ENCODE assay signal across 1 cellular context in the genomic region with DNA sequence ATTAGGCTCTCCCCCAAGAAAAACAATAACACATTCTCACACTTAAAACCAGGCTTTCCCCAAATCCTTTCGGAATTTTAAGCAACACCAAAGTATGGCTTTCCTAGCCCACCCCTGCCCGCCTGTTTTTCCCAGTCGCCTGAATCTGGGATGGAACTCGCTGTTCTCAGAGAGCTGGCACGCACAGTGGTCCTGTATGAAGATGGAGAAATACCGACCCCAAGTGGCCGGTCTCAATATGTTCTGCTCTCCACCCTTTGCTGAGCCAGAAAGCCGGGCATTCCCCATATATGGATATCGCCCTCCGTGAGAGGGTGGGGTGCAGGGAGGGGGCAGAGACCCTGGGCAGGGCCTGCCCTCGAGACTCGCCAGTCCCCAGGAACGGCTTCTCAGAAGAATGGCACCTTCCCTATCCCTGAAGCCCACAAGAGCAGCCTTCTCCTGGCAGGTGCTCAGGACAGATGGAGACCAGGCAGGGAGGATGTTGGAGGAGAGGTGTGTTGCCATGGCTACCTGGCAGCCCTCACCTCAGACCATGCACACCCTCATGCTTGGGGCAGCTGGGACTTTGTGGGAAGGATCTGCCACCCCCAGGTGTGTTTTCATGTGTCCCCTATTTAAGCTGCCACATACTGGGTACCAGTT.
TF ChIP-seq lines count a peak whose summit lies in the region.

No MANE protein-coding gene starts in this region.

TF ChIP-seq in HepG2, 621 proteins besides CTCF, POLR2A, EP300 and RAD21 (continued from another document):
- no peak for TF ChIP-seq ZBTB44 (CRISPR knock-in tag; IDR thresholded peaks at IDR 0.05)
- TF ChIP-seq ZNF549 (CRISPR knock-in tag; IDR thresholded peaks at IDR 0.05) = no peak
- TF ChIP-seq, protein P1, sequence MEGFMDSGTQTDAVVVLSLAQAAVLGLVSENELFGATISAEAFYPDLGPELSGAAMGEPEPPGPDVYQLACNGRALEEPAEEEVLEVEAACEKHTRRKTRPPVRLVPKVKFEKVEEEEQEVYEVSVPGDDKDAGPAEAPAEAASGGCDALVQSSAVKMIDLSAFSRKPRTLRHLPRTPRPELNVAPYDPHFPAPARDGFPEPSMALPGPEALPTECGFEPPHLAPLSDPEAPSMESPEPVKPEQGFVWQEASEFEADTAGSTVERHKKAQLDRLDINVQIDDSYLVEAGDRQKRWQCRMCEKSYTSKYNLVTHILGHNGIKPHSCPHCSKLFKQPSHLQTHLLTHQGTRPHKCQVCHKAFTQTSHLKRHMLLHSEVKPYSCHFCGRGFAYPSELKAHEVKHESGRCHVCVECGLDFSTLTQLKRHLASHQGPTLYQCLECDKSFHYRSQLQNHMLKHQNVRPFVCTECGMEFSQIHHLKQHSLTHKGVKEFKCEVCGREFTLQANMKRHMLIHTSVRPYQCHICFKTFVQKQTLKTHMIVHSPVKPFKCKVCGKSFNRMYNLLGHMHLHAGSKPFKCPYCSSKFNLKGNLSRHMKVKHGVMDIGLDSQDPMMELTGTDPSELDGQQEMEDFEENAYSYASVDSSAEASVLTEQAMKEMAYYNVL (CRISPR knock-in tag; IDR thresholded peaks at IDR 0.05; ENCODE audit: borderline replicate concordance) = no peak
- no peak for TF ChIP-seq ZNF264 (CRISPR knock-in tag; IDR thresholded peaks at IDR 0.05)
- no peak for TF ChIP-seq ATF7 (IDR thresholded peaks at IDR 0.05)
- no peak for TF ChIP-seq ATF7 (CRISPR knock-in tag; IDR thresholded peaks at IDR 0.05)
- TF ChIP-seq, protein P2, sequence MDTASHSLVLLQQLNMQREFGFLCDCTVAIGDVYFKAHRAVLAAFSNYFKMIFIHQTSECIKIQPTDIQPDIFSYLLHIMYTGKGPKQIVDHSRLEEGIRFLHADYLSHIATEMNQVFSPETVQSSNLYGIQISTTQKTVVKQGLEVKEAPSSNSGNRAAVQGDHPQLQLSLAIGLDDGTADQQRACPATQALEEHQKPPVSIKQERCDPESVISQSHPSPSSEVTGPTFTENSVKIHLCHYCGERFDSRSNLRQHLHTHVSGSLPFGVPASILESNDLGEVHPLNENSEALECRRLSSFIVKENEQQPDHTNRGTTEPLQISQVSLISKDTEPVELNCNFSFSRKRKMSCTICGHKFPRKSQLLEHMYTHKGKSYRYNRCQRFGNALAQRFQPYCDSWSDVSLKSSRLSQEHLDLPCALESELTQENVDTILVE (CRISPR knock-in tag; IDR thresholded peaks at IDR 0.05) = no peak
- peak; percentile 61 for TF ChIP-seq STAG1 (CRISPR knock-in tag; IDR thresholded peaks at IDR 0.05)
- no peak for TF ChIP-seq USF2 (IDR thresholded peaks at IDR 0.05; ENCODE audit: low read depth, low read length)
- TF ChIP-seq USF2 (CRISPR knock-in tag; IDR thresholded peaks at IDR 0.05; ENCODE audit: borderline replicate concordance) = peak; percentile 64; the same call in 1 of the 2 replicates
- TF ChIP-seq ZNF619 (CRISPR knock-in tag; IDR thresholded peaks at IDR 0.05) = no peak
- TF ChIP-seq, protein P3, sequence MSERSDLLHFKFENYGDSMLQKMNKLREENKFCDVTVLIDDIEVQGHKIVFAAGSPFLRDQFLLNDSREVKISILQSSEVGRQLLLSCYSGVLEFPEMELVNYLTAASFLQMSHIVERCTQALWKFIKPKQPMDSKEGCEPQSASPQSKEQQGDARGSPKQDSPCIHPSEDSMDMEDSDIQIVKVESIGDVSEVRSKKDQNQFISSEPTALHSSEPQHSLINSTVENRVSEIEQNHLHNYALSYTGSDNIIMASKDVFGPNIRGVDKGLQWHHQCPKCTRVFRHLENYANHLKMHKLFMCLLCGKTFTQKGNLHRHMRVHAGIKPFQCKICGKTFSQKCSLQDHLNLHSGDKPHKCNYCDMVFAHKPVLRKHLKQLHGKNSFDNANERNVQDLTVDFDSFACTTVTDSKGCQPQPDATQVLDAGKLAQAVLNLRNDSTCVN (CRISPR knock-in tag; IDR thresholded peaks at IDR 0.05; ENCODE audit: borderline replicate concordance) = 0 out of 2 replicates have a peak, but pooled peaks have one; percentile 31
- TF ChIP-seq RAD51 (IDR thresholded peaks at IDR 0.05; ENCODE audit: borderline replicate concordance) = no peak
- 0 out of 2 replicates have a peak, but pooled peaks have one; percentile 12 for TF ChIP-seq SMC3 (IDR thresholded peaks at IDR 0.05; ENCODE audit: low read length)
- TF ChIP-seq XRCC5 (optimal IDR thresholded peaks at IDR 0.05; ENCODE audit: low read length) = peak; percentile 74
- TF ChIP-seq, protein P4, sequence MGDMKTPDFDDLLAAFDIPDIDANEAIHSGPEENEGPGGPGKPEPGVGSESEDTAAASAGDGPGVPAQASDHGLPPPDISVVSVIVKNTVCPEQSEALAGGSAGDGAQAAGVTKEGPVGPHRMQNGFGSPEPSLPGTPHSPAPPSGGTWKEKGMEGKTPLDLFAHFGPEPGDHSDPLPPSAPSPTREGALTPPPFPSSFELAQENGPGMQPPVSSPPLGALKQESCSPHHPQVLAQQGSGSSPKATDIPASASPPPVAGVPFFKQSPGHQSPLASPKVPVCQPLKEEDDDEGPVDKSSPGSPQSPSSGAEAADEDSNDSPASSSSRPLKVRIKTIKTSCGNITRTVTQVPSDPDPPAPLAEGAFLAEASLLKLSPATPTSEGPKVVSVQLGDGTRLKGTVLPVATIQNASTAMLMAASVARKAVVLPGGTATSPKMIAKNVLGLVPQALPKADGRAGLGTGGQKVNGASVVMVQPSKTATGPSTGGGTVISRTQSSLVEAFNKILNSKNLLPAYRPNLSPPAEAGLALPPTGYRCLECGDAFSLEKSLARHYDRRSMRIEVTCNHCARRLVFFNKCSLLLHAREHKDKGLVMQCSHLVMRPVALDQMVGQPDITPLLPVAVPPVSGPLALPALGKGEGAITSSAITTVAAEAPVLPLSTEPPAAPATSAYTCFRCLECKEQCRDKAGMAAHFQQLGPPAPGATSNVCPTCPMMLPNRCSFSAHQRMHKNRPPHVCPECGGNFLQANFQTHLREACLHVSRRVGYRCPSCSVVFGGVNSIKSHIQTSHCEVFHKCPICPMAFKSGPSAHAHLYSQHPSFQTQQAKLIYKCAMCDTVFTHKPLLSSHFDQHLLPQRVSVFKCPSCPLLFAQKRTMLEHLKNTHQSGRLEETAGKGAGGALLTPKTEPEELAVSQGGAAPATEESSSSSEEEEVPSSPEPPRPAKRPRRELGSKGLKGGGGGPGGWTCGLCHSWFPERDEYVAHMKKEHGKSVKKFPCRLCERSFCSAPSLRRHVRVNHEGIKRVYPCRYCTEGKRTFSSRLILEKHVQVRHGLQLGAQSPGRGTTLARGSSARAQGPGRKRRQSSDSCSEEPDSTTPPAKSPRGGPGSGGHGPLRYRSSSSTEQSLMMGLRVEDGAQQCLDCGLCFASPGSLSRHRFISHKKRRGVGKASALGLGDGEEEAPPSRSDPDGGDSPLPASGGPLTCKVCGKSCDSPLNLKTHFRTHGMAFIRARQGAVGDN (CRISPR knock-in tag; IDR thresholded peaks at IDR 0.05) = peak; percentile 29; the same call in 1 of the 2 replicates
- TF ChIP-seq ZBTB8A (CRISPR knock-in tag; IDR thresholded peaks at IDR 0.05; ENCODE audit: borderline replicate concordance, low read depth) = no peak
- TF ChIP-seq SRF (IDR thresholded peaks at IDR 0.05; ENCODE audit: low read depth, low read length) = peak; percentile 92
- 0 out of 2 replicates have a peak, but pooled peaks have one; percentile 32 for TF ChIP-seq ZSCAN20 (CRISPR knock-in tag; IDR thresholded peaks at IDR 0.05; ENCODE audit: borderline replicate concordance)
- TF ChIP-seq ATAD3A (CRISPR knock-in tag; IDR thresholded peaks at IDR 0.05) = no peak
- no peak for TF ChIP-seq ZNF749 (CRISPR knock-in tag; IDR thresholded peaks at IDR 0.05; ENCODE audit: borderline replicate concordance)
- no peak for TF ChIP-seq PPARG (CRISPR knock-in tag; conservative IDR thresholded peaks at IDR 0.05)
- TF ChIP-seq ARNT2 (CRISPR knock-in tag; IDR thresholded peaks at IDR 0.05; ENCODE audit: low read depth) = no peak
- TF ChIP-seq SP2 (CRISPR knock-in tag; IDR thresholded peaks at IDR 0.05) = no peak
- TF ChIP-seq KLF9 (CRISPR knock-in tag; IDR thresholded peaks at IDR 0.05; ENCODE audit: low read depth) = no peak
- no peak for TF ChIP-seq NCOA5 (CRISPR knock-in tag; IDR thresholded peaks at IDR 0.05)
- TF ChIP-seq TP53 (CRISPR knock-in tag; conservative IDR thresholded peaks at IDR 0.05) = no peak
- no peak for TF ChIP-seq ZNF709 (CRISPR knock-in tag; IDR thresholded peaks at IDR 0.05)
